21 cellular contexts compared by ENCODE assay signal in the genomic region with DNA sequence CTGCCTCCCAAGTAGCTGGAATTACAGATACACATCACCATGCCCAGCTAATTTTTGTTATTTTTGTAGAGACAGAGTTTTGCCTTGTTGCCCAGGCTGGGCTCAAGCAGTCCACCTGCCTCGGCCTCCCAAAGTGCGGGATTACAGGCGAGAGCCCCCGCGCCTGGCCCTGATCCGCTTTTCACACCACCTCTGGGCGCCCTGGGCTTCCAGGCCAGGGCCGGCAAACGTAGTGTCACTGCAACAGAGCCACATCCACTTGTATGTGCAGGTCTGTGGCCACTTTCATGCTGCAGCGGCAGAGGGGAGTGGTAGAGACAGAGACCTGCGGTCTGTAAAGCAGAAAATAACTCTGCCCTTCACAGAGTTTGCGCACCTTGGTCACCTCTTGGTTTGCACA.
"Had no signal": no experiment of that assay in that cellular context is flagged by ENCODE, and none has a peak within 500 bp of the region (broad histone marks: within the 10 kb centered on the region; RNA-seq: fewer than 3 reads in every experiment).

No MANE protein-coding gene starts in this region.

- H3K4me3 ChIP-seq: dorsolateral prefrontal cortex, lung, right lobe of liver, thoracic aorta, transverse colon, vagina had no signal

- H3K27me3 Mint-ChIP-seq: memory B cell; natural killer cell treated with Interleukin-12 subunit alpha and Interleukin-12 subunit beta and Interleukin-15 and Interleukin-18, amount 100 ng/mL, for 72 hours; progenitor cell of endocrine pancreas had no signal

- H3K4me3 Mint-ChIP-seq: immature natural killer cell; memory B cell; natural killer cell treated with Interleukin-12 subunit alpha and Interleukin-12 subunit beta and Interleukin-15 and Interleukin-18, amount 100 ng/mL, for 72 hours; neural crest cell; stimulated activated effector memory CD8-positive, alpha-beta T cell treated with anti-CD3 and anti-CD28 coated beads, Interleukin-12 subunit alpha, Interleukin-12 subunit beta, amount 100 ng/mL, for 72 hours had no signal

- H3K27ac ChIP-seq: parathyroid adenoma, right lobe of liver, thoracic aorta, transverse colon, vagina had no signal

- H3K27ac Mint-ChIP-seq: natural killer cell treated with Interleukin-12 subunit alpha and Interleukin-12 subunit beta and Interleukin-15 and Interleukin-18, amount 100 ng/mL, for 72 hours; progenitor cell of endocrine pancreas; stimulated activated effector memory CD8-positive, alpha-beta T cell treated with anti-CD3 and anti-CD28 coated beads, Interleukin-12 subunit alpha, Interleukin-12 subunit beta, amount 100 ng/mL, for 72 hours had no signal

- H3K4me1 Mint-ChIP-seq: immature natural killer cell; neural crest cell; stimulated activated effector memory CD8-positive, alpha-beta T cell treated with anti-CD3 and anti-CD28 coated beads, Interleukin-12 subunit alpha, Interleukin-12 subunit beta, amount 100 ng/mL, for 72 hours had no signal

- DNase-seq: cortex of kidney; dorsolateral prefrontal cortex; effector CD4-positive, alpha-beta T cell; hypothalamus; immature natural killer cell; right lobe of liver; small intestine; stimulated activated CD4-positive, alpha-beta T cell treated with anti-CD3 and anti-CD28 coated beads, Interleukin-12 subunit alpha, Interleukin-12 subunit beta, amount 100 ng/mL, for 4 hours; stimulated activated CD4-positive, alpha-beta T cell treated with anti-CD3 and anti-CD28 coated beads, Interleukin-1b, Interleukin-23, amount 100 ng/mL, for 48 hours; stimulated activated CD4-positive, alpha-beta T cell treated with anti-CD3 and anti-CD28 coated beads, Interleukin-4, amount 100 ng/mL, for 1 hour; stimulated activated naive CD8-positive, alpha-beta T cell treated with anti-CD3 and anti-CD28 coated beads, Interleukin-15, Interleukin-2, amounts not matched to agents 100 U/mL and 50 U/mL, for 24 hours; transverse colon had no signal

- ATAC-seq: natural killer cell treated with Interleukin-12 subunit alpha and Interleukin-12 subunit beta and Interleukin-15 and Interleukin-18, amount 100 ng/mL, for 72 hours; stimulated activated effector memory CD8-positive, alpha-beta T cell treated with anti-CD3 and anti-CD28 coated beads, Interleukin-12 subunit alpha, Interleukin-12 subunit beta, amount 100 ng/mL, for 72 hours had no signal

- H3K9me3 ChIP-seq: right lobe of liver, thoracic aorta, transverse colon, vagina had no signal

- H3K27me3 ChIP-seq: dorsolateral prefrontal cortex, right lobe of liver, transverse colon, vagina had no signal

- H3K9me3 Mint-ChIP-seq: immature natural killer cell; memory B cell; natural killer cell treated with Interleukin-12 subunit alpha and Interleukin-12 subunit beta and Interleukin-15 and Interleukin-18, amount 100 ng/mL, for 72 hours; neural crest cell; stimulated activated effector memory CD8-positive, alpha-beta T cell treated with anti-CD3 and anti-CD28 coated beads, Interleukin-12 subunit alpha, Interleukin-12 subunit beta, amount 100 ng/mL, for 72 hours had no signal

- H3K4me1 ChIP-seq: parathyroid adenoma, right lobe of liver, transverse colon, vagina had no signal
